Comparison of ENCODE assay signal across 1 cellular context in genomic region chr2:9285921-9286320, GRCh38.
TF ChIP-seq lines count a peak whose summit lies in the region.

No MANE protein-coding gene starts in this region.

TF ChIP-seq in HCT116, 20 proteins besides CTCF, POLR2A, EP300 and RAD21 (continued from another document):
- no peak for TF ChIP-seq TCF7L2 (IDR thresholded peaks at IDR 0.05; ENCODE audit: borderline replicate concordance, extremely low read depth, insufficient read depth, insufficient read length)
- TF ChIP-seq ELF1 (IDR thresholded peaks at IDR 0.05; ENCODE audit: borderline replicate concordance, low read depth): no peak
- TF ChIP-seq, protein P1, sequence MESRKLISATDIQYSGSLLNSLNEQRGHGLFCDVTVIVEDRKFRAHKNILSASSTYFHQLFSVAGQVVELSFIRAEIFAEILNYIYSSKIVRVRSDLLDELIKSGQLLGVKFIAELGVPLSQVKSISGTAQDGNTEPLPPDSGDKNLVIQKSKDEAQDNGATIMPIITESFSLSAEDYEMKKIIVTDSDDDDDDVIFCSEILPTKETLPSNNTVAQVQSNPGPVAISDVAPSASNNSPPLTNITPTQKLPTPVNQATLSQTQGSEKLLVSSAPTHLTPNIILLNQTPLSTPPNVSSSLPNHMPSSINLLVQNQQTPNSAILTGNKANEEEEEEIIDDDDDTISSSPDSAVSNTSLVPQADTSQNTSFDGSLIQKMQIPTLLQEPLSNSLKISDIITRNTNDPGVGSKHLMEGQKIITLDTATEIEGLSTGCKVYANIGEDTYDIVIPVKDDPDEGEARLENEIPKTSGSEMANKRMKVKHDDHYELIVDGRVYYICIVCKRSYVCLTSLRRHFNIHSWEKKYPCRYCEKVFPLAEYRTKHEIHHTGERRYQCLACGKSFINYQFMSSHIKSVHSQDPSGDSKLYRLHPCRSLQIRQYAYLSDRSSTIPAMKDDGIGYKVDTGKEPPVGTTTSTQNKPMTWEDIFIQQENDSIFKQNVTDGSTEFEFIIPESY (IDR thresholded peaks at IDR 0.05; ENCODE audit: extremely low read depth, insufficient replicate concordance, low read length): no peak
- no peak for TF ChIP-seq SP1 (IDR thresholded peaks at IDR 0.05; ENCODE audit: low read depth)
- TF ChIP-seq SIN3A (IDR thresholded peaks at IDR 0.05; ENCODE audit: low read depth): no peak
- no peak for TF ChIP-seq MAX (IDR thresholded peaks at IDR 0.05)
- TF ChIP-seq CBX3 (IDR thresholded peaks at IDR 0.05; ENCODE audit: low read depth): no peak
- TF ChIP-seq EGR1 (IDR thresholded peaks at IDR 0.05; ENCODE audit: low read depth): no peak
- no peak; the same call in 1 of the 2 replicates for TF ChIP-seq FOSL1 (IDR thresholded peaks at IDR 0.05; ENCODE audit: low read depth)
- TF ChIP-seq REST (IDR thresholded peaks at IDR 0.05; ENCODE audit: low read depth): no peak
- TF ChIP-seq EZH2 (IDR thresholded peaks at IDR 0.05): no peak
TF ChIP-seq in HCT116: peak in this region for 0.
